ENCODE assay signal across 16 cellular contexts in genomic region chr16:57427307-57427706, GRCh38. TPM values are rescaled to one million over a fixed set of nuclear protein-coding genes. Genes with fewer than 3 reads are reported as not detected.
DNase-seq lines count a peak whose midpoint lies in the region; ATAC-seq, FAIRE-seq and TF ChIP-seq lines count a peak whose summit lies in the region.
"Had no signal": no experiment of that assay in that cellular context is flagged by ENCODE, and none has a peak within 500 bp of the region (broad histone marks: within the 10 kb centered on the region; RNA-seq: fewer than 3 reads in every experiment).

No MANE protein-coding gene starts in this region.

- no peak overlapping the region for H3K4me3 Mint-ChIP-seq in WTC11
- no peak overlapping the region for H3K4me3 Mint-ChIP-seq in naive thymus-derived CD8-positive, alpha-beta T cell
- H3K4me3 Mint-ChIP-seq: CD8-positive, alpha-beta memory T cell had no signal

- TF ChIP-seq CTCF in WTC11 (IDR thresholded peaks at IDR 0.05) (no peak), GM10248 (IDR thresholded peaks at IDR 0.05; ENCODE audit: control extremely low read depth, extremely low read depth, low read depth, missing control alignments) (no peak)

- peak; percentile 33 for FAIRE-seq in GM12891 (lab: Jason Lieb, UNC)
- FAIRE-seq: A204.1, HTR-8/SVneo, RCC 7860 had no signal

- POLR2A ChIA-PET in WTC11 (lab: Charles Lee) (no interaction called here), GM10248 (lab: Yijun Ruan, JAX) (no interaction called here)
- POLR2A ChIA-PET in naive thymus-derived CD8-positive, alpha-beta T cell (lab: Charles Lee) = no interaction called here

- ATAC-seq in WTC11 = no peak
- ATAC-seq in naive thymus-derived CD8-positive, alpha-beta T cell = no peak
- ATAC-seq in HG03196 (IDR thresholded peaks at IDR 0.05; ENCODE audit: unreplicated experiment) = no peak

- CTCF ChIA-PET in WTC11 (lab: Charles Lee) (interaction anchor here (1.2 kb wide), 1 partner anchor 10 kb away, joined by 3 read pairs; no protein-coding TSS in a partner anchor), GM10248 (lab: Yijun Ruan, JAX) (interaction anchor here (2.9 to 17.8 kb wide), 3 partner anchors 10 to 123 kb away, joined by 17 to 454 read pairs (median 18); no protein-coding TSS in a partner anchor)

- H3K27ac Mint-ChIP-seq in WTC11 = 0 out of 2 replicates have a peak overlapping the region, but pooled peaks have one; percentile 19
- H3K27ac Mint-ChIP-seq in naive thymus-derived CD8-positive, alpha-beta T cell = peak overlapping the region in 8 of 10 donors; percentile 18 to 84 (median 72)

- H3K4me1 Mint-ChIP-seq in WTC11 = peaks cover 4% of the 10 kb centered on the region
- peaks cover under 1 to 23% (median 7%) of the 10 kb centered on the region in 4 donors for H3K4me1 Mint-ChIP-seq in naive thymus-derived CD8-positive, alpha-beta T cell
- H3K4me1 Mint-ChIP-seq: CD8-positive, alpha-beta memory T cell had no signal

- H3K36me3 Mint-ChIP-seq in WTC11 = peaks cover 41% of the 10 kb centered on the region
- H3K36me3 Mint-ChIP-seq in naive thymus-derived CD8-positive, alpha-beta T cell = peaks cover 8 to 49% (median 24%) of the 10 kb centered on the region in 3 donors

- H3K9me3 Mint-ChIP-seq in WTC11 = no peaks in the 10 kb centered on the region
- no peaks in the 10 kb centered on the region for H3K9me3 Mint-ChIP-seq in naive thymus-derived CD8-positive, alpha-beta T cell
- H3K9me3 Mint-ChIP-seq: CD8-positive, alpha-beta memory T cell had no signal

- DNase-seq in GM12891 (ENCODE audit: insufficient read length, low spot score) = no peak
- DNase-seq in WTC11 (ENCODE audit: low spot score) = no peak
- no peak for DNase-seq in naive thymus-derived CD8-positive, alpha-beta T cell
- no peak for DNase-seq in AG08396 (ENCODE audit: low spot score)
- no peak for DNase-seq in GM10248 (ENCODE audit: extremely low spot score)
- DNase-seq: CD8-positive, alpha-beta memory T cell; DMS79 treated with DMSO at 0.1 percent for 48 hours; NCI-H187 treated with DMSO at 0.1 percent for 48 hours; NCI-H345; NCI-H526; SIG-M5 had no signal

- H3K27me3 Mint-ChIP-seq in WTC11 (ENCODE audit: low read depth) = no peaks in the 10 kb centered on the region
- H3K27me3 Mint-ChIP-seq in naive thymus-derived CD8-positive, alpha-beta T cell = no peaks in the 10 kb centered on the region

- TF ChIP-seq POLR2A in GM12891 (IDR thresholded peaks at IDR 0.05; ENCODE audit: low read depth, low read length) = no peak

TF ChIP-seq in GM12891, 5 proteins besides CTCF, POLR2A, EP300 and RAD21:
- TF ChIP-seq POU2F2 (IDR thresholded peaks at IDR 0.05; ENCODE audit: low read depth, low read length) (no peak), PAX5 (IDR thresholded peaks at IDR 0.05; ENCODE audit: insufficient read depth, low read length, severe bottlenecking) (no peak), SPI1 (IDR thresholded peaks at IDR 0.05; ENCODE audit: low read depth, low read length) (no peak), POLR2AphosphoS5 (IDR thresholded peaks at IDR 0.05; ENCODE audit: low read depth, low read length) (0 out of 2 replicates have a peak, but pooled peaks have one; percentile 15), TAF1 (IDR thresholded peaks at IDR 0.05; ENCODE audit: low read depth, low read length) (no peak)

TF ChIP-seq in WTC11, 78 proteins besides CTCF, POLR2A, EP300 and RAD21 (continues in another document):
- TF ChIP-seq EMX1 (CRISPR knock-in tag; IDR thresholded peaks at IDR 0.05) (no peak), CREB1 (CRISPR knock-in tag; IDR thresholded peaks at IDR 0.05) (no peak), PREB (CRISPR knock-in tag; IDR thresholded peaks at IDR 0.05; ENCODE audit: borderline replicate concordance) (no peak), RORB (CRISPR knock-in tag; IDR thresholded peaks at IDR 0.05) (no peak), ZNF263 (CRISPR knock-in tag; IDR thresholded peaks at IDR 0.05; ENCODE audit: low read depth) (no peak), ETV6 (CRISPR knock-in tag; IDR thresholded peaks at IDR 0.05) (no peak), OVOL2 (CRISPR knock-in tag; IDR thresholded peaks at IDR 0.05; ENCODE audit: borderline replicate concordance) (no peak), JUN (CRISPR knock-in tag; IDR thresholded peaks at IDR 0.05) (no peak), GABPB1 (CRISPR knock-in tag; IDR thresholded peaks at IDR 0.05) (no peak)
- TF ChIP-seq, protein P1, sequence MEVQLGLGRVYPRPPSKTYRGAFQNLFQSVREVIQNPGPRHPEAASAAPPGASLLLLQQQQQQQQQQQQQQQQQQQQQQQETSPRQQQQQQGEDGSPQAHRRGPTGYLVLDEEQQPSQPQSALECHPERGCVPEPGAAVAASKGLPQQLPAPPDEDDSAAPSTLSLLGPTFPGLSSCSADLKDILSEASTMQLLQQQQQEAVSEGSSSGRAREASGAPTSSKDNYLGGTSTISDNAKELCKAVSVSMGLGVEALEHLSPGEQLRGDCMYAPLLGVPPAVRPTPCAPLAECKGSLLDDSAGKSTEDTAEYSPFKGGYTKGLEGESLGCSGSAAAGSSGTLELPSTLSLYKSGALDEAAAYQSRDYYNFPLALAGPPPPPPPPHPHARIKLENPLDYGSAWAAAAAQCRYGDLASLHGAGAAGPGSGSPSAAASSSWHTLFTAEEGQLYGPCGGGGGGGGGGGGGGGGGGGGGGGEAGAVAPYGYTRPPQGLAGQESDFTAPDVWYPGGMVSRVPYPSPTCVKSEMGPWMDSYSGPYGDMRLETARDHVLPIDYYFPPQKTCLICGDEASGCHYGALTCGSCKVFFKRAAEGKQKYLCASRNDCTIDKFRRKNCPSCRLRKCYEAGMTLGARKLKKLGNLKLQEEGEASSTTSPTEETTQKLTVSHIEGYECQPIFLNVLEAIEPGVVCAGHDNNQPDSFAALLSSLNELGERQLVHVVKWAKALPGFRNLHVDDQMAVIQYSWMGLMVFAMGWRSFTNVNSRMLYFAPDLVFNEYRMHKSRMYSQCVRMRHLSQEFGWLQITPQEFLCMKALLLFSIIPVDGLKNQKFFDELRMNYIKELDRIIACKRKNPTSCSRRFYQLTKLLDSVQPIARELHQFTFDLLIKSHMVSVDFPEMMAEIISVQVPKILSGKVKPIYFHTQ (CRISPR knock-in tag; IDR thresholded peaks at IDR 0.05) = no peak
- TF ChIP-seq, protein P2, sequence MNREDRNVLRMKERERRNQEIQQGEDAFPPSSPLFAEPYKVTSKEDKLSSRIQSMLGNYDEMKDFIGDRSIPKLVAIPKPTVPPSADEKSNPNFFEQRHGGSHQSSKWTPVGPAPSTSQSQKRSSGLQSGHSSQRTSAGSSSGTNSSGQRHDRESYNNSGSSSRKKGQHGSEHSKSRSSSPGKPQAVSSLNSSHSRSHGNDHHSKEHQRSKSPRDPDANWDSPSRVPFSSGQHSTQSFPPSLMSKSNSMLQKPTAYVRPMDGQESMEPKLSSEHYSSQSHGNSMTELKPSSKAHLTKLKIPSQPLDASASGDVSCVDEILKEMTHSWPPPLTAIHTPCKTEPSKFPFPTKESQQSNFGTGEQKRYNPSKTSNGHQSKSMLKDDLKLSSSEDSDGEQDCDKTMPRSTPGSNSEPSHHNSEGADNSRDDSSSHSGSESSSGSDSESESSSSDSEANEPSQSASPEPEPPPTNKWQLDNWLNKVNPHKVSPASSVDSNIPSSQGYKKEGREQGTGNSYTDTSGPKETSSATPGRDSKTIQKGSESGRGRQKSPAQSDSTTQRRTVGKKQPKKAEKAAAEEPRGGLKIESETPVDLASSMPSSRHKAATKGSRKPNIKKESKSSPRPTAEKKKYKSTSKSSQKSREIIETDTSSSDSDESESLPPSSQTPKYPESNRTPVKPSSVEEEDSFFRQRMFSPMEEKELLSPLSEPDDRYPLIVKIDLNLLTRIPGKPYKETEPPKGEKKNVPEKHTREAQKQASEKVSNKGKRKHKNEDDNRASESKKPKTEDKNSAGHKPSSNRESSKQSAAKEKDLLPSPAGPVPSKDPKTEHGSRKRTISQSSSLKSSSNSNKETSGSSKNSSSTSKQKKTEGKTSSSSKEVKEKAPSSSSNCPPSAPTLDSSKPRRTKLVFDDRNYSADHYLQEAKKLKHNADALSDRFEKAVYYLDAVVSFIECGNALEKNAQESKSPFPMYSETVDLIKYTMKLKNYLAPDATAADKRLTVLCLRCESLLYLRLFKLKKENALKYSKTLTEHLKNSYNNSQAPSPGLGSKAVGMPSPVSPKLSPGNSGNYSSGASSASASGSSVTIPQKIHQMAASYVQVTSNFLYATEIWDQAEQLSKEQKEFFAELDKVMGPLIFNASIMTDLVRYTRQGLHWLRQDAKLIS (CRISPR knock-in tag; IDR thresholded peaks at IDR 0.05; ENCODE audit: borderline replicate concordance) = no peak

RNA-seq across cellular contexts. Expression of gene CIAPIN1, which starts 19.9 kb away (rescaled TPM):
- polyA plus RNA-seq in GM12891 (2012; ENCODE audit: low read depth, missing spikeins) = 31.8 TPM
- total RNA-seq in WTC11 (2021) = 85.9 to 94.7 TPM (median 87.9 TPM) in 3 replicates
- 10 to 100 TPM; 37.2 to 44.3 TPM for total RNA-seq in naive thymus-derived CD8-positive, alpha-beta T cell
- polyA plus RNA-seq in naive thymus-derived CD8-positive, alpha-beta T cell = 100 to 1,000 TPM in 2 of 3 donors, 10 to 100 TPM in 1; 81.1 to 143 (median 108) TPM

RNA-seq across cellular contexts. Expression of gene COQ9, which starts 20.0 kb away (rescaled TPM):
- 39.0 TPM for polyA plus RNA-seq in GM12891 (2012; ENCODE audit: low read depth, missing spikeins)
- total RNA-seq in WTC11 (2021) = 39.2 to 40.2 TPM (median 39.8 TPM) in 3 replicates
- total RNA-seq in naive thymus-derived CD8-positive, alpha-beta T cell = 10 to 100 TPM; 35.8 to 38.3 TPM
- polyA plus RNA-seq in naive thymus-derived CD8-positive, alpha-beta T cell = 10 to 100 TPM; 22.8 to 59.0 (median 29.7) TPM

RNA-seq across cellular contexts. Expression of gene CCL17, which starts 22.7 kb away (rescaled TPM):
- 132 TPM for polyA plus RNA-seq in GM12891 (2012; ENCODE audit: low read depth, missing spikeins)
- total RNA-seq in WTC11 (2021) = not detected in 3 replicates
- total RNA-seq in naive thymus-derived CD8-positive, alpha-beta T cell = not detected
- polyA plus RNA-seq in naive thymus-derived CD8-positive, alpha-beta T cell = not detected
- total RNA-seq: G401 had no signal
- polyA plus RNA-seq: CD8-positive, alpha-beta memory T cell had no signal

RNA-seq across cellular contexts. Expression of gene POLR2C, which starts 35.2 kb away (rescaled TPM):
- polyA plus RNA-seq in GM12891 (2012; ENCODE audit: low read depth, missing spikeins) = 51.6 TPM
- total RNA-seq in WTC11 (2021) = 67.9 to 75.4 TPM (median 67.9 TPM) in 3 replicates
- total RNA-seq in naive thymus-derived CD8-positive, alpha-beta T cell = 100 to 1,000 TPM; 103 to 104 TPM
- polyA plus RNA-seq in naive thymus-derived CD8-positive, alpha-beta T cell = 10 to 100 TPM; 46.7 to 48.6 (median 47.4) TPM

RNA-seq across cellular contexts. Expression of gene CX3CL1, which starts 55.0 kb away (rescaled TPM):
- 0.74 TPM for polyA plus RNA-seq in GM12891 (2012; ENCODE audit: low read depth, missing spikeins)
- 0.66 to 1.2 TPM (median 1.1 TPM) in 3 replicates for total RNA-seq in WTC11 (2021)
- total RNA-seq in naive thymus-derived CD8-positive, alpha-beta T cell = not detected
- polyA plus RNA-seq in naive thymus-derived CD8-positive, alpha-beta T cell = not detected
- total RNA-seq: CD8-positive, alpha-beta memory T cell; G401 had no signal
- polyA plus RNA-seq: CD8-positive, alpha-beta memory T cell had no signal
